In genomic region chr19:1745589-1746031, GRCh38 we compare ENCODE assay signal across 1 cellular context.
TF ChIP-seq lines count a peak whose summit lies in the region.

No MANE protein-coding gene starts in this region.

TF ChIP-seq in GM23338, 12 proteins besides CTCF, POLR2A, EP300 and RAD21:
- TF ChIP-seq ZNF462 (CRISPR knock-in tag; IDR thresholded peaks at IDR 0.05) (no peak), JUNB (IDR thresholded peaks at IDR 0.05; ENCODE audit: unreplicated experiment) (no peak), STAT1 (IDR thresholded peaks at IDR 0.05; ENCODE audit: unreplicated experiment) (no peak), ZNF114 (CRISPR knock-in tag; IDR thresholded peaks at IDR 0.05) (no peak), ZNF331 (CRISPR knock-in tag; IDR thresholded peaks at IDR 0.05; ENCODE audit: low read depth) (no peak), EZH2 (IDR thresholded peaks at IDR 0.05; ENCODE audit: low read depth, unreplicated experiment) (peak; percentile 88), EZH2phosphoT487 (IDR thresholded peaks at IDR 0.05; ENCODE audit: unreplicated experiment) (no peak), CREB1 (CRISPR knock-in tag; IDR thresholded peaks at IDR 0.05; ENCODE audit: low read depth) (0 out of 2 replicates have a peak, but pooled peaks have one; percentile 5), POLR2AphosphoS5 (IDR thresholded peaks at IDR 0.05; ENCODE audit: low read depth) (no peak), ETS1 (IDR thresholded peaks at IDR 0.05) (no peak), NANOG (IDR thresholded peaks at IDR 0.05; ENCODE audit: borderline replicate concordance) (no peak), REST (IDR thresholded peaks at IDR 0.05; ENCODE audit: unreplicated experiment) (no peak)
